ENCODE assay signal across 8 cellular contexts in the genomic region with DNA sequence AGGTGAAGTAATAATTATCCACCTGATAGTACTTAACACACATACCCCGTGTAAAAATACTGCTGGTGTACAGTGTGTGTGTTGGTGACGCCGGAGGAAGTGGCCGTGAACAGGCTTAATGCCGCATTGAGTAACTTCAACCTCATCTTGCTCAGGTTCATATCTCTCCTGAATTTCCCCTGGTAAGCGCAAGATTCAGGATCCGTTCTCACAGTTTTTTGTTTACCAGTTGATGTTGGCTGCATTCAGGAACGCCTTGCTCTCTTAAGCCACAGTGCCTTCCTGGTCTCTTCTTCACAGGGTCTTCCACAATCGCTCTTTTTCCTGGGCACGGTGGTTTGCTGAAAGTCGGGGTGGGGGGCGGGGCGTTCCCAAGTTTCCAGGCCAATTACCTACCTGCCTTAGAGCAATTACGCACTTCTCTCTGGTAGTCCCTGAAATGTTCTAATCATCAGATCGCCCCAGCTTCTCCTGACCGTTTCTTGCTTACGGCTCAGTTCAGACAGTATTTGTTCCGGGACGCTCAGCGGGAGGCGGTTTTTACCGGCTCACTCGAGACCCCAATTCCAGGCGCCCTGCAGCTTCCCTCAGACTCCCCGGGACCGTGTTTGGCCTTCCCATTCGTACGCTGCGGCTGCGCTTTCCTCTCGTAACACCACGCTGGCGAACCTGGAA. TPM values are rescaled to one million over a fixed set of nuclear protein-coding genes. Genes with fewer than 3 reads are reported as not detected.
DNase-seq lines count a peak whose midpoint lies in the region; ATAC-seq and TF ChIP-seq lines count a peak whose summit lies in the region.

No MANE protein-coding gene starts in this region.

- H3K27me3 ChIP-seq in HAP-1 (ENCODE audit: low read depth) (no peaks in the 10 kb centered on the region), fibroblast of lung (ENCODE audit: control insufficient read depth, insufficient read depth, low read length) (no peaks in the 10 kb centered on the region)

- H4K20me1 ChIP-seq in fibroblast of lung (ENCODE audit: control insufficient read depth, extremely low read depth, insufficient read depth, low read length): no peaks in the 10 kb centered on the region

- peak; percentile 12 for ATAC-seq in omental fat pad (ENCODE audit: low FRiP score)

- peak overlapping the region; percentile 68 for H3K4me3 ChIP-seq in HAP-1
- peak overlapping the region; percentile 80 for H3K4me3 ChIP-seq in NB4 (ENCODE audit: low read depth, low read length)
- H3K4me3 ChIP-seq in fibroblast of lung (replicated peaks in 1 of 4; ENCODE audit: control extremely low read depth in 1 of 4, insufficient read depth in 1 of 4, low read depth in 3 of 4, low read length in 4 of 4): peak overlapping the region; percentile 75 to 94 (median 82)

- no peaks in the 10 kb centered on the region for H3K36me3 ChIP-seq in HAP-1 (replicated peaks)
- no peaks in the 10 kb centered on the region for H3K36me3 ChIP-seq in fibroblast of lung (ENCODE audit: control insufficient read depth, insufficient read depth, low read length)

- in situ Hi-C loops in HAP-1 (cut with MboI; ENCODE audit: low sequenced_read_pairs): no loop called here

- peak overlapping the region; percentile 64 for H3K27ac ChIP-seq in VCaP
- peak overlapping the region; percentile 65 for H3K27ac ChIP-seq in fibroblast of lung (ENCODE audit: insufficient read depth, low read length)

- peak overlapping the region; percentile 79 for H3K9ac ChIP-seq in fibroblast of lung (ENCODE audit: insufficient read depth, low read length)

- H3K4me1 ChIP-seq in HAP-1 (peaks cover 21% of the 10 kb centered on the region), fibroblast of lung (ENCODE audit: control insufficient read depth, extremely low read depth, insufficient read depth, low read length) (peaks cover 2% of the 10 kb centered on the region)

- H3K4me2 ChIP-seq in fibroblast of lung (ENCODE audit: extremely low read depth, insufficient read depth, low read length): peak overlapping the region; percentile 76

- TF ChIP-seq POLR2A in NB4 (IDR thresholded peaks at IDR 0.05; ENCODE audit: extremely low read depth, insufficient read length): no peak

- DNase-seq in GM04503 (ENCODE audit: low read depth) (peak; percentile 14), HAP-1 (ENCODE audit: low spot score in 2 of 2) (peak in 1 of 2 experiments; percentile 33), NB4 (ENCODE audit: low read depth) (peak; percentile 75), fibroblast of lung (ENCODE audit: low read depth in 2 of 2) (peak; percentile 27 to 45), omental fat pad (ENCODE audit: low spot score) (peak; percentile 24), mucosa of gallbladder (ENCODE audit: low spot score) (no peak)
- no peak for DNase-seq in activated CD4-positive, CD25-positive, alpha-beta regulatory T cell treated with anti-CD3 and anti-CD28 coated beads, Interleukin-2, amount 50 U/mL, for 72 hours

- H3K9me3 ChIP-seq in HAP-1 (no peaks in the 10 kb centered on the region), fibroblast of lung (ENCODE audit: control insufficient read depth, insufficient read depth, low read depth, low read length) (no peaks in the 10 kb centered on the region)

- peak overlapping the region; percentile 99 for H2AFZ ChIP-seq in fibroblast of lung (ENCODE audit: low read length)

- peaks cover 36% of the 10 kb centered on the region for H3K79me2 ChIP-seq in fibroblast of lung (ENCODE audit: control insufficient read depth, insufficient read depth, low read length)

- TF ChIP-seq CTCF in NB4 (IDR thresholded peaks at IDR 0.05; ENCODE audit: low read depth, low read length) (no peak), VCaP (conservative IDR thresholded peaks at IDR 0.05) (no peak), fibroblast of lung (conservative IDR thresholded peaks at IDR 0.05 in 1 of 2, IDR thresholded peaks at IDR 0.05 in 1 of 2; ENCODE audit: low read depth in 1 of 2, low read length in 2 of 2) (no peak), omental fat pad (IDR thresholded peaks at IDR 0.05) (no peak)

RNA-seq across cellular contexts. Expression of a gene that starts 0.7 kb away (rescaled TPM):
- total RNA-seq in fibroblast of lung: 55.5 and 56.2 TPM in 2 replicates
- polyA plus RNA-seq in fibroblast of lung: 29.5 and 37.6 TPM in 2 replicates
- polyA plus RNA-seq in fibroblast of lung (2012): 23.8 and 29.1 TPM in 2 replicates
- 11.7 and 11.9 TPM in 2 replicates for polyA minus RNA-seq in fibroblast of lung (ENCODE audit: low replicate concordance)
- 10 to 100 TPM; 48.1 to 54.4 (median 52.3) TPM for total RNA-seq in omental fat pad
- total RNA-seq in mucosa of gallbladder: 76.5 TPM

RNA-seq across cellular contexts. Expression of a gene that starts 31.7 kb away (rescaled TPM):
- total RNA-seq in fibroblast of lung: 29.5 and 37.3 TPM in 2 replicates
- polyA plus RNA-seq in fibroblast of lung: 18.1 and 24.0 TPM in 2 replicates
- 24.9 and 32.9 TPM in 2 replicates for polyA plus RNA-seq in fibroblast of lung (2012)
- polyA minus RNA-seq in fibroblast of lung (ENCODE audit: low replicate concordance): 3.6 and 8.3 TPM in 2 replicates
- 10 to 100 TPM in 1 of 4 donors, 1 to 10 TPM in 3; 6.6 to 18.0 (median 8.5) TPM for total RNA-seq in omental fat pad
- 17.8 TPM for total RNA-seq in mucosa of gallbladder

Comparison
In these comparisons a context has a peak if more than half of its experiments do, and no peak if none do; other contexts are left out.
1. DNase-seq: peak in GM04503 (single experiment), NB4 (single experiment), fibroblast of lung (2 of 2) and omental fat pad (single experiment); none in mucosa of gallbladder (single experiment) and activated CD4-positive, CD25-positive, alpha-beta regulatory T cell treated with anti-CD3 and anti-CD28 coated beads, Interleukin-2, amount 50 U/mL, for 72 hours (single experiment).
2. Peak in every context shown above with its lines, with median percentiles within 50 percentile points of each other: H3K4me3 ChIP-seq.